ENCODE assay signal across 1 cellular context in genomic region chr10:102421645-102422585, GRCh38.
TF ChIP-seq lines count a peak whose summit lies in the region.

No MANE protein-coding gene starts in this region.

TF ChIP-seq in HepG2, 621 proteins besides CTCF, POLR2A, EP300 and RAD21 (continued from another document and continues in another):
- TF ChIP-seq ZNF407 (CRISPR knock-in tag; IDR thresholded peaks at IDR 0.05; ENCODE audit: not compliant biosample characterization), result peak; percentile 32
- no peak for TF ChIP-seq ZNF503 (CRISPR knock-in tag; IDR thresholded peaks at IDR 0.05)
- no peak for TF ChIP-seq TOE1 (CRISPR knock-in tag; IDR thresholded peaks at IDR 0.05)
- peak; percentile 74; the same call in 1 of the 2 replicates for TF ChIP-seq YEATS4 (CRISPR knock-in tag; IDR thresholded peaks at IDR 0.05; ENCODE audit: borderline replicate concordance)
- peak; percentile 87; the same call in 1 of the 2 replicates for TF ChIP-seq ZNF552 (CRISPR knock-in tag; IDR thresholded peaks at IDR 0.05; ENCODE audit: borderline replicate concordance)
- TF ChIP-seq BRD4 (CRISPR knock-in tag; IDR thresholded peaks at IDR 0.05), result no peak
- 0 out of 2 replicates have a peak, but pooled peaks have one; percentile 16 for TF ChIP-seq ZFP36L1 (CRISPR knock-in tag; IDR thresholded peaks at IDR 0.05)
- peak; percentile 2; the same call in 1 of the 2 replicates for TF ChIP-seq MED1 (CRISPR knock-in tag; IDR thresholded peaks at IDR 0.05)
- TF ChIP-seq REL (CRISPR knock-in tag; conservative IDR thresholded peaks at IDR 0.05), result peak; percentile 31; the same call in 1 of the 2 replicates
- TF ChIP-seq MYPOP (CRISPR knock-in tag; IDR thresholded peaks at IDR 0.05), result peak; percentile 53; the same call in 1 of the 2 replicates
- TF ChIP-seq ARID2 (CRISPR knock-in tag; IDR thresholded peaks at IDR 0.05; ENCODE audit: borderline replicate concordance), result no peak
- peak; percentile 29 for TF ChIP-seq AGO1 (IDR thresholded peaks at IDR 0.05; ENCODE audit: low read depth, low read length, poor library complexity, severe bottlenecking)
- peak; percentile 57; the same call in 1 of the 2 replicates for TF ChIP-seq ETV6 (CRISPR knock-in tag; conservative IDR thresholded peaks at IDR 0.05)
- TF ChIP-seq ZNF138 (CRISPR knock-in tag; IDR thresholded peaks at IDR 0.05; ENCODE audit: low read depth), result peak; percentile 88
- no peak for TF ChIP-seq SP4 (CRISPR knock-in tag; IDR thresholded peaks at IDR 0.05)
- no peak for TF ChIP-seq TBP (CRISPR knock-in tag; IDR thresholded peaks at IDR 0.05)
- no peak for TF ChIP-seq TEF (CRISPR knock-in tag; IDR thresholded peaks at IDR 0.05)
- TF ChIP-seq HNRNPLL (IDR thresholded peaks at IDR 0.05; ENCODE audit: low read depth, low read length, poor library complexity, severe bottlenecking), result peak; percentile 64
- TF ChIP-seq ZNF691 (CRISPR knock-in tag; IDR thresholded peaks at IDR 0.05; ENCODE audit: borderline replicate concordance, low read depth), result no peak
- 0 out of 2 replicates have a peak, but pooled peaks have one; percentile 7 for TF ChIP-seq ATF3 (CRISPR knock-in tag; IDR thresholded peaks at IDR 0.05)
- 0 out of 2 replicates have a peak, but pooled peaks have one; percentile 28 for TF ChIP-seq ARNT2 (CRISPR knock-in tag; IDR thresholded peaks at IDR 0.05; ENCODE audit: low read depth)
- TF ChIP-seq ATF7-NPFF (CRISPR knock-in tag; IDR thresholded peaks at IDR 0.05; ENCODE audit: low read depth), result 0 out of 2 replicates have a peak, but pooled peaks have one; percentile 41
- no peak for TF ChIP-seq ZNF18 (CRISPR knock-in tag; IDR thresholded peaks at IDR 0.05; ENCODE audit: insufficient replicate concordance)
- 0 out of 2 replicates have a peak, but pooled peaks have one; percentile 12 for TF ChIP-seq SALL1 (CRISPR knock-in tag; IDR thresholded peaks at IDR 0.05)
- TF ChIP-seq MLXIP (CRISPR knock-in tag; IDR thresholded peaks at IDR 0.05; ENCODE audit: borderline replicate concordance), result no peak
- TF ChIP-seq SNAPC2 (CRISPR knock-in tag; IDR thresholded peaks at IDR 0.05), result 0 out of 2 replicates have a peak, but pooled peaks have one; percentile 4
- no peak for TF ChIP-seq ZNF296 (CRISPR knock-in tag; conservative IDR thresholded peaks at IDR 0.05)
- peak; percentile 20; the same call in 1 of the 2 replicates for TF ChIP-seq ZNF563 (CRISPR knock-in tag; IDR thresholded peaks at IDR 0.05)
- TF ChIP-seq ARID4A (CRISPR knock-in tag; IDR thresholded peaks at IDR 0.05; ENCODE audit: borderline replicate concordance), result peak; percentile 4; the same call in 1 of the 2 replicates
- TF ChIP-seq HOXA9 (CRISPR knock-in tag; IDR thresholded peaks at IDR 0.05; ENCODE audit: borderline replicate concordance), result no peak
